ENCODE assay signal across 8 cellular contexts in genomic region chr7:135557455-135558336, GRCh38. TPM values are rescaled to one million over a fixed set of nuclear protein-coding genes. Genes with fewer than 3 reads are reported as not detected.
DNase-seq lines count a peak whose midpoint lies in the region; ATAC-seq and TF ChIP-seq lines count a peak whose summit lies in the region.

Gene NUP205, plus strand, starts transcription at chr7:135557917. Its CDS starts 28 bp downstream, at chr7:135557945.

- ATAC-seq in HG03439 (IDR thresholded peaks at IDR 0.05; ENCODE audit: unreplicated experiment) (peak; percentile 73), left lobe of liver (peak; percentile 94)

- peak within 1 kb of the TSS; percentile 82 for H3K4me2 ChIP-seq in BLaER1

- peaks cover 33% of the 10 kb centered on the region for H4K20me1 ChIP-seq in BLaER1

- peak; percentile 48 for DNase-seq in GM19238 (ENCODE audit: insufficient read length, low spot score)
- DNase-seq in NCI-H510A (lab: John Stamatoyannopoulos, UW), result peak; percentile 43
- DNase-seq in activated CD4-positive, alpha-beta T cell treated with anti-CD3 and anti-CD28 coated beads for 4 hours, result peak; percentile 73 to 75
- DNase-seq in coronary artery (ENCODE audit: low spot score), result peak; percentile 83
- DNase-seq in left lobe of liver (ENCODE audit: low spot score), result peak; percentile 81
- peak; percentile 74 to 79 for DNase-seq in stimulated activated CD4-positive, alpha-beta T cell treated with anti-CD3 and anti-CD28 coated beads, Interleukin-2, amount 100 ng/mL, for 24 hours

- peak within 1 kb of the TSS; percentile 98 for H3K9ac ChIP-seq in BLaER1

- no peaks in the 10 kb centered on the region for H3K9me3 ChIP-seq in BLaER1

- no peaks in the 10 kb centered on the region for H3K27me3 ChIP-seq in BLaER1

- peaks cover 33% of the 10 kb centered on the region for H3K4me1 ChIP-seq in BLaER1

- H3K27ac ChIP-seq in BLaER1 (peak within 1 kb of the TSS; percentile 99), coronary artery (peak within 1 kb of the TSS; percentile 91 to 95)

- H3K36me3 ChIP-seq in BLaER1, result peaks cover 15% of the 10 kb centered on the region

- peak within 1 kb of the TSS; percentile 94 for H3K4me3 ChIP-seq in BLaER1
- H3K4me3 ChIP-seq in coronary artery, result peak within 1 kb of the TSS; percentile 85

- TF ChIP-seq CTCF in coronary artery (IDR thresholded peaks at IDR 0.05), result no peak

RNA-seq across cellular contexts. Expression of gene NUP205, which starts in this region (rescaled TPM):
- total RNA-seq in left lobe of liver, result 12.2 TPM

Comparison
In these comparisons a context has a peak if more than half of its experiments do, and no peak if none do; other contexts are left out.
1. Peak in every context shown above with its lines: DNase-seq, ATAC-seq, H3K4me3 ChIP-seq and H3K27ac ChIP-seq.